ENCODE assay signal across 12 cellular contexts in genomic region chr7:154832557-154833138, GRCh38.
A peak's percentile ranks its signal among the peaks of the same experiment; 100 is the strongest.
DNase-seq lines count a peak whose midpoint lies in the region; ATAC-seq and TF ChIP-seq lines count a peak whose summit lies in the region.
"Had no signal": no experiment of that assay in that cellular context is flagged by ENCODE, and none has a peak within 500 bp of the region (broad histone marks: within the 10 kb centered on the region; RNA-seq: fewer than 3 reads in every experiment).

No MANE protein-coding gene starts in this region.

- H3K27ac Mint-ChIP-seq in activated T-helper 1 cell treated with anti-CD3 and anti-CD28 coated beads, Interleukin-12 subunit alpha, Interleukin-12 subunit beta, Interleukin-2, Interleukin-4 antibody, amounts not matched to agents 30 ng/mL and 10 ng/mL and 1 ng/mL, durations not matched to agents 14 hours and 24 hours and 36 hours = no peak overlapping the region
- H3K27ac Mint-ChIP-seq: T-helper 1 cell treated with Interleukin-12 subunit alpha and Interleukin-12 subunit beta and Interleukin-4 antibody, amounts not matched to agents 30 μg/mL and 1 μg/mL, for 36 hours had no signal

- TF ChIP-seq CTCF in DND-41 (IDR thresholded peaks at IDR 0.05; ENCODE audit: borderline replicate concordance, extremely low read depth, low read length, poor library complexity, severe bottlenecking) (peak; percentile 53), HEK293 (tag by site-specific recombination; IDR thresholded peaks at IDR 0.05) (peak; percentile 84), OCI-LY7 (conservative IDR thresholded peaks at IDR 0.05; ENCODE audit: low read length) (peak; percentile 60), left lung (IDR thresholded peaks at IDR 0.05) (peak in 1 of 2 donors; percentile 19), prostate gland (IDR thresholded peaks at IDR 0.05) (peak in 2 of 4 experiments; percentile 21 to 33)

- TF ChIP-seq POLR2A in prostate gland (IDR thresholded peaks at IDR 0.05) = no peak

- H3K4me1 Mint-ChIP-seq in activated T-helper 1 cell treated with anti-CD3 and anti-CD28 coated beads, Interleukin-12 subunit alpha, Interleukin-12 subunit beta, Interleukin-2, Interleukin-4 antibody, amounts not matched to agents 30 ng/mL and 10 ng/mL and 1 ng/mL, durations not matched to agents 14 hours and 24 hours and 36 hours (ENCODE audit: low read depth) = no peaks in the 10 kb centered on the region

- H3K9me3 Mint-ChIP-seq in activated T-helper 1 cell treated with anti-CD3 and anti-CD28 coated beads, Interleukin-12 subunit alpha, Interleukin-12 subunit beta, Interleukin-2, Interleukin-4 antibody, amounts not matched to agents 30 ng/mL and 10 ng/mL and 1 ng/mL, durations not matched to agents 14 hours and 24 hours and 36 hours = no peaks in the 10 kb centered on the region
- H3K9me3 Mint-ChIP-seq: T-helper 1 cell treated with Interleukin-12 subunit alpha and Interleukin-12 subunit beta and Interleukin-4 antibody, amounts not matched to agents 30 μg/mL and 1 μg/mL, for 36 hours had no signal

- H2AFZ ChIP-seq in DND-41 (ENCODE audit: low read depth, low read length) (no peak overlapping the region), OCI-LY7 (ENCODE audit: low read length) (no peak overlapping the region)

- DNase-seq in DND-41 = peak; percentile 10
- peak; percentile 53 for DNase-seq in OCI-LY7 (ENCODE audit: low spot score)
- no peak for DNase-seq in left lung
- DNase-seq in prostate gland (ENCODE audit: low spot score) = no peak
- DNase-seq in activated T-helper 1 cell treated with anti-CD3 and anti-CD28 coated beads, Interleukin-12 subunit alpha, Interleukin-12 subunit beta, Interleukin-2, Interleukin-4 antibody, amounts not matched to agents 30 ng/mL and 10 ng/mL and 1 ng/mL, durations not matched to agents 14 hours and 24 hours and 36 hours (ENCODE audit: low spot score) = no peak
- no peak for DNase-seq in posterior vena cava (ENCODE audit: low spot score)
- DNase-seq: amniotic stem cell, right cardiac atrium had no signal

- H3K4me3 ChIP-seq in DND-41 (ENCODE audit: low read depth in 1 of 2, low read length in 2 of 2) (no peak overlapping the region), HEK293 (ENCODE audit: low read depth, low read length) (no peak overlapping the region), OCI-LY7 (ENCODE audit: low read depth, low read length, poor library complexity, severe bottlenecking) (no peak overlapping the region), left lung (no peak overlapping the region), prostate gland (no peak overlapping the region)
- H3K4me3 ChIP-seq: thoracic aorta had no signal

- intact Hi-C loops in OCI-LY7 (cut with micrococcal nuclease; ENCODE audit: unreplicated experiment) (loop anchor here (1.0 to 5.0 kb wide), 3 partner anchors 81 to 512 kb away; no protein-coding TSS in a partner anchor), left lung (cut with DNase I) (no loop called here), prostate gland (cut with DNase I) (no loop called here), posterior vena cava (cut with DNase I) (no loop called here)
- intact Hi-C loops in activated T-helper 1 cell treated with anti-CD3 and anti-CD28 coated beads, Interleukin-12 subunit alpha, Interleukin-12 subunit beta, Interleukin-2, Interleukin-4 antibody, amounts not matched to agents 30 ng/mL and 10 ng/mL and 1 ng/mL, durations not matched to agents 14 hours and 24 hours and 36 hours (cut with micrococcal nuclease) = no loop called here

- H3K79me2 ChIP-seq in DND-41 (ENCODE audit: insufficient read depth, low read length) (no peaks in the 10 kb centered on the region), OCI-LY7 (ENCODE audit: insufficient read depth, low read depth, low read length) (no peaks in the 10 kb centered on the region)

- H3K4me1 ChIP-seq in DND-41 (ENCODE audit: insufficient read depth, low read length) = no peaks in the 10 kb centered on the region
- no peaks in the 10 kb centered on the region for H3K4me1 ChIP-seq in HEK293 (ENCODE audit: control insufficient read depth, insufficient read depth, low read length)
- peaks cover 29% of the 10 kb centered on the region for H3K4me1 ChIP-seq in OCI-LY7 (ENCODE audit: insufficient read depth, low read length, poor library complexity, severe bottlenecking)
- no peaks in the 10 kb centered on the region for H3K4me1 ChIP-seq in left lung
- no peaks in the 10 kb centered on the region for H3K4me1 ChIP-seq in prostate gland (replicated peaks)

- CTCF ChIA-PET in HEK293 (lab: Yijun Ruan, JAX) (interaction anchor here (0.8 to 2.9 kb wide), 7 partner anchors 11 to 176 kb away, joined by 3 to 14 read pairs (median 4); no protein-coding TSS in a partner anchor), OCI-LY7 (lab: Charles Lee; ENCODE audit: unreplicated experiment) (interaction anchor here (0.7 to 1.2 kb wide), 2 partner anchors 121 to 518 kb away, joined by 3 to 4 read pairs; no protein-coding TSS in a partner anchor)

- no peak overlapping the region for H3K27ac ChIP-seq in DND-41 (ENCODE audit: low read length)
- no peak overlapping the region for H3K27ac ChIP-seq in HEK293 (ENCODE audit: extremely low read depth, low read depth, low read length)
- H3K27ac ChIP-seq in OCI-LY7 (ENCODE audit: low read depth, low read length, poor library complexity, severe bottlenecking) = no peak overlapping the region
- H3K27ac ChIP-seq in left lung = no peak overlapping the region
- H3K27ac ChIP-seq in prostate gland = no peak overlapping the region
- H3K27ac ChIP-seq: thoracic aorta had no signal

- H3K27me3 ChIP-seq in DND-41 (ENCODE audit: insufficient read depth, low read length, poor library complexity) (peaks cover 4% of the 10 kb centered on the region), left lung (peaks cover 0 to 7% of the 10 kb centered on the region in 2 donors), prostate gland (replicated peaks; ENCODE audit: insufficient read depth) (no peaks in the 10 kb centered on the region)

- H3K36me3 ChIP-seq in DND-41 (ENCODE audit: insufficient read depth, low read length) (no peaks in the 10 kb centered on the region), HEK293 (ENCODE audit: control insufficient read depth in 2 of 2, insufficient read depth in 1 of 2, low read length in 2 of 2) (no peaks in the 10 kb centered on the region), OCI-LY7 (ENCODE audit: insufficient read depth, low read length) (no peaks in the 10 kb centered on the region), left lung (no peaks in the 10 kb centered on the region), prostate gland (no peaks in the 10 kb centered on the region)
- H3K36me3 ChIP-seq: thoracic aorta had no signal

- no peaks in the 10 kb centered on the region for H3K36me3 Mint-ChIP-seq in activated T-helper 1 cell treated with anti-CD3 and anti-CD28 coated beads, Interleukin-12 subunit alpha, Interleukin-12 subunit beta, Interleukin-2, Interleukin-4 antibody, amounts not matched to agents 30 ng/mL and 10 ng/mL and 1 ng/mL, durations not matched to agents 14 hours and 24 hours and 36 hours (ENCODE audit: low read depth)

- H3K9me3 ChIP-seq in DND-41 (ENCODE audit: insufficient read depth, low read length, severe bottlenecking) (no peaks in the 10 kb centered on the region), HEK293 (ENCODE audit: control insufficient read depth, insufficient read depth, low read depth, low read length) (no peaks in the 10 kb centered on the region), OCI-LY7 (ENCODE audit: low read length) (no peaks in the 10 kb centered on the region), left lung (no peaks in the 10 kb centered on the region), prostate gland (no peaks in the 10 kb centered on the region)
- H3K9me3 ChIP-seq: thoracic aorta had no signal

- 65% methylated on average over 12 of the region's 12 CpGs for WGBS in prostate gland

- peaks cover 2% of the 10 kb centered on the region for H3K27me3 Mint-ChIP-seq in activated T-helper 1 cell treated with anti-CD3 and anti-CD28 coated beads, Interleukin-12 subunit alpha, Interleukin-12 subunit beta, Interleukin-2, Interleukin-4 antibody, amounts not matched to agents 30 ng/mL and 10 ng/mL and 1 ng/mL, durations not matched to agents 14 hours and 24 hours and 36 hours (ENCODE audit: insufficient read depth)

- H4K20me1 ChIP-seq in DND-41 (ENCODE audit: insufficient read depth, low read length) = no peaks in the 10 kb centered on the region
- no peaks in the 10 kb centered on the region for H4K20me1 ChIP-seq in OCI-LY7 (ENCODE audit: insufficient read depth, low read length)

- no peak overlapping the region for H3K4me3 Mint-ChIP-seq in activated T-helper 1 cell treated with anti-CD3 and anti-CD28 coated beads, Interleukin-12 subunit alpha, Interleukin-12 subunit beta, Interleukin-2, Interleukin-4 antibody, amounts not matched to agents 30 ng/mL and 10 ng/mL and 1 ng/mL, durations not matched to agents 14 hours and 24 hours and 36 hours
- H3K4me3 Mint-ChIP-seq: T-helper 1 cell treated with Interleukin-12 subunit alpha and Interleukin-12 subunit beta and Interleukin-4 antibody, amounts not matched to agents 30 μg/mL and 1 μg/mL, for 36 hours had no signal

- no peak; the same call in 2 of the 3 replicates for ATAC-seq in DND-41 (ENCODE audit: insufficient read depth, low read depth)
- ATAC-seq in left lung = peak; percentile 76
- no peak for ATAC-seq in GM18867 (IDR thresholded peaks at IDR 0.05; ENCODE audit: unreplicated experiment)

- no peaks in the 10 kb centered on the region for H3K9me2 ChIP-seq in OCI-LY7 (ENCODE audit: insufficient read depth, low read length)

- BruUV-seq in OCI-LY7 (replicated peaks; lab: Mats Ljungman, UMichigan) = no TSS peak

- POLR2A ChIA-PET in HEK293 (lab: Yijun Ruan, JAX) (no interaction called here), OCI-LY7 (lab: Charles Lee) (no interaction called here)

- no peak overlapping the region for H3K9ac ChIP-seq in DND-41 (ENCODE audit: low read depth, low read length)

- no peak overlapping the region for H3K4me2 ChIP-seq in DND-41 (ENCODE audit: insufficient read depth, low read length)
- no peak overlapping the region for H3K4me2 ChIP-seq in OCI-LY7 (ENCODE audit: low read length)

TF ChIP-seq in HEK293, 187 proteins besides CTCF, POLR2A, EP300 and RAD21 (continues in another document):
- TF ChIP-seq ZNF76 (tag by site-specific recombination; IDR thresholded peaks at IDR 0.05; ENCODE audit: borderline replicate concordance, low read depth) = no peak
- no peak for TF ChIP-seq ZNF530 (tag by site-specific recombination; IDR thresholded peaks at IDR 0.05; ENCODE audit: low read depth)
- no peak for TF ChIP-seq ZNF157 (tag by site-specific recombination; IDR thresholded peaks at IDR 0.05)

Comparison
In these comparisons a context has a peak if more than half of its experiments do, and no peak if none do; other contexts are left out.
1. DNase-seq: peak in DND-41 (single experiment) and OCI-LY7 (single experiment); none in left lung (0 of 2), prostate gland (single experiment), activated T-helper 1 cell treated with anti-CD3 and anti-CD28 coated beads, Interleukin-12 subunit alpha, Interleukin-12 subunit beta, Interleukin-2, Interleukin-4 antibody, amounts not matched to agents 30 ng/mL and 10 ng/mL and 1 ng/mL, durations not matched to agents 14 hours and 24 hours and 36 hours (single experiment) and posterior vena cava (single experiment).